In the genomic region with DNA sequence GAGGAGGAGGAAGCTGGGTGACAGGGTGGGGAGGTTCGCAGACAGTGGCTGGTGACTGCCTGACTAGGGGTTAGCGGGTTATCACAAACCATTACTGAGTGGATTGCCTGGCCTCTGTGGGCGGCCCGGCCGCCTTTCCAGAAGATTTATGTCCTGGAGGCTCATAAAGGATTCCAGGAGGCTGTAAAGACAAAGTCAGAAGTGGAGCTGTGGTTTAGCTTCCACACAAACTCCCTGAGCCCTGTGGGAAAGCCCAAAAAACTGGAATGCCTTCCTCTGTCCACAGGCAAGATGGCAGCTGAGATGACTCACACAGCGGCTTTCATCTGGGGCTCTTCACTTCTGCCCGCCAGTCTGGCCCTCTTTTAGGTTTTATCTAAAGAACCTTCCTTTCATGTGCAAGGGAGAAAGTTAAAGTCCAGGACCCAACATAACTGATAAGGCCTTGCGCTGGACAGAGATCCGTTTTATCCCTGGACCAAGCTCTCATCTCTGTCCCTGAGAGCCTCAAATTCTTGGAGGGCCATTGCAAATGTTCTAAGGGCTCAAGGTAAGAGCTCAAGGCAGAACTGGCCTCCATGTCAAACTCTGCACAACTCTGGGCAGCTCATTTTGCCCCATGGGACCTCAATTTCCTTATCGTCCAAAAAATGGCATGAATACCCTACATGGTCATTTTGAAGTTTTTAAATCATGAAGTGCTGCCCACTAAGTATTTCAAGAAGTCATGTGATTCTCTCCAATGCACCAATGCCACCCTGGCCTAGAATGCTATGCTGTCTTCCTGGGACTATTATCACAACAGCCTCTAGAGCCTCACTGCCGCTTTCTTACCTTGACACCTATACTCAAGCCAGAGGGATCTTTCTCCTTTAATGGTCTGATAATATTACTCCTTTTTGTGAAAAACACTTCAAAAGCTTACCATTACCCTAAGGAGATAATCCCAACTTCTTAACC, we compare ENCODE assay signal across 22 cellular contexts.
"Had no signal": no experiment of that assay in that cellular context is flagged by ENCODE, and none has a peak within 500 bp of the region (broad histone marks: within the 10 kb centered on the region; RNA-seq: fewer than 3 reads in every experiment).

No MANE protein-coding gene starts in this region.

- H3K27me3 Mint-ChIP-seq: activated B cell treated with CpG ODN at 0.5 μM for 24 hours; activated CD8-positive, alpha-beta T cell treated with anti-CD3 and anti-CD28 coated beads for 36 hours; activated naive CD4-positive, alpha-beta T cell treated with anti-CD3 and anti-CD28 coated beads, Interleukin-2, amount 50 U/mL, for 24 hours; brain; central memory CD8-positive, alpha-beta T cell; natural killer cell treated with Interleukin-12 subunit alpha and Interleukin-12 subunit beta and Interleukin-15 and Interleukin-18, amount 100 ng/mL, for 72 hours had no signal

- H3K4me1 ChIP-seq: tibial artery, vagina had no signal

- H3K27ac Mint-ChIP-seq: activated B cell treated with CpG ODN at 0.5 μM for 24 hours; activated CD8-positive, alpha-beta T cell treated with anti-CD3 and anti-CD28 coated beads for 36 hours; activated naive CD4-positive, alpha-beta T cell treated with anti-CD3 and anti-CD28 coated beads, Interleukin-2, amount 50 U/mL, for 24 hours; brain; immature natural killer cell; natural killer cell treated with Interleukin-12 subunit alpha and Interleukin-12 subunit beta and Interleukin-15 and Interleukin-18, amount 100 ng/mL, for 72 hours had no signal

- DNase-seq: activated B cell treated with CpG ODN at 0.5 μM for 24 hours; activated CD4-positive, alpha-beta T cell treated with anti-CD3 and anti-CD28 coated beads for 48 hours; activated CD8-positive, alpha-beta T cell treated with anti-CD3 and anti-CD28 coated beads for 36 hours; activated effector memory CD4-positive, alpha-beta T cell treated with Interleukin-2 at 50 U/mL for 16 hours; activated T-cell treated with anti-CD3 and anti-CD28 coated beads, Interleukin-2, amount 50 U/mL, for 4 hours; amniotic stem cell; effector CD8-positive, alpha-beta T cell; foreskin melanocyte; head of caudate nucleus; immature natural killer cell; left colon; mammary epithelial cell; occipital lobe; stimulated activated CD4-positive, alpha-beta T cell treated with anti-CD3 and anti-CD28 coated beads, Interleukin-4, amount 100 ng/mL, for 24 hours; stimulated activated naive CD4-positive, alpha-beta T cell; tibial artery had no signal

- H3K9me3 Mint-ChIP-seq: activated B cell treated with CpG ODN at 0.5 μM for 24 hours; activated naive CD4-positive, alpha-beta T cell treated with anti-CD3 and anti-CD28 coated beads, Interleukin-2, amount 50 U/mL, for 24 hours; central memory CD8-positive, alpha-beta T cell had no signal

- H3K36me3 ChIP-seq: vagina had no signal

- H3K4me1 Mint-ChIP-seq: activated B cell treated with CpG ODN at 0.5 μM for 24 hours; activated naive CD4-positive, alpha-beta T cell treated with anti-CD3 and anti-CD28 coated beads, Interleukin-2, amount 50 U/mL, for 24 hours; brain; central memory CD8-positive, alpha-beta T cell; immature natural killer cell had no signal

- H3K27ac ChIP-seq: coronary artery, tibial artery, vagina had no signal

- H3K4me3 Mint-ChIP-seq: activated B cell treated with CpG ODN at 0.5 μM for 24 hours; activated CD8-positive, alpha-beta T cell treated with anti-CD3 and anti-CD28 coated beads for 36 hours; activated naive CD4-positive, alpha-beta T cell treated with anti-CD3 and anti-CD28 coated beads, Interleukin-2, amount 50 U/mL, for 24 hours; activated T-cell treated with anti-CD3 and anti-CD28 coated beads, Interleukin-2, amount 50 U/mL, for 4 hours; brain; central memory CD8-positive, alpha-beta T cell; immature natural killer cell; natural killer cell treated with Interleukin-12 subunit alpha and Interleukin-12 subunit beta and Interleukin-15 and Interleukin-18, amount 100 ng/mL, for 72 hours had no signal

- H3K27me3 ChIP-seq: tibial artery, vagina had no signal

- H3K9me3 ChIP-seq: tibial artery, vagina had no signal

- H3K4me3 ChIP-seq: coronary artery, tibial artery, vagina had no signal
